Comparison of ENCODE assay signal across 11 cellular contexts in the genomic region with DNA sequence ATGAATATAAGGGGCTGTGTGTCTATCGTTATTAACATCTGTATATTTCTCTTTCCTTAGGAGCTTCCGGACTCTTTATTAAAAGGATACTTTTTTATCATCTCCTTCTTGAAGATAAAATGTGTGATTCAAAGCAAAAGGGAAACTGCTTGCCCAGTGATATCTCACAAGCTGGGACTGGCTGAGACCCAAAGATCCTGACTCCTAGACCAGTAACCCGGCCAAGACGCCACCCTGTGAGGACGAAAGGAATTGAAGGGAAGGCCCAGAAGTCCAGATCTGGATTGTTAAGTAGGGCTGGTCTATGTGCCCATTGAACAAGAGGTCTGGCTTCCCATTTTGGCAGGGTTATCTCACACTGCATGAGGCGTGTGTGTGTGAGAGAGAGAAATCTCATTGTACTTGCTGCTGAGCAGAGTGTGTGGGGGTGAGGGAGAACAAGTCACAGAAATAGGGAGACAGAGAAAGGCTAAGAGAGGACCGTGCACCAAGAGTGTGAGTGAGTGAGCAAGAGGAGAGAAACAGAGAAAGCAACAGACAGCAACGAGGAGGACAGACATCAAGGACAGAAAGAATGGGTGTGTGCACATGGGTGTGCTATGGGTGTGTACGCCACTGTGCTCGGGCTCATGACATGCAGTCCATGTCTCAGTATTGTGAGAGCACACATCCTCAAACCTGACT.
DNase-seq lines count a peak whose midpoint lies in the region; ATAC-seq lines count a peak whose summit lies in the region.
"Had no signal": no experiment of that assay in that cellular context is flagged by ENCODE, and none has a peak within 500 bp of the region (broad histone marks: within the 10 kb centered on the region; RNA-seq: fewer than 3 reads in every experiment).

No MANE protein-coding gene starts in this region.

- H4K8ac ChIP-seq in mesenchymal stem cell (ENCODE audit: low read length) = no peak overlapping the region

- no peak overlapping the region for H3K18ac ChIP-seq in mesenchymal stem cell (ENCODE audit: low read depth in 1 of 2, low read length in 2 of 2)

- H3K9me3 Mint-ChIP-seq in stimulated activated naive CD8-positive, alpha-beta T cell treated with anti-CD3 and anti-CD28 coated beads, Interleukin-15, amount 100 ng/mL, for 72 hours = no peaks in the 10 kb centered on the region
- H3K9me3 Mint-ChIP-seq: activated naive CD4-positive, alpha-beta T cell treated with anti-CD3 and anti-CD28 coated beads for 36 hours had no signal

- no peaks in the 10 kb centered on the region for H3K4me1 Mint-ChIP-seq in stimulated activated naive CD8-positive, alpha-beta T cell treated with anti-CD3 and anti-CD28 coated beads, Interleukin-15, amount 100 ng/mL, for 72 hours

- no peak overlapping the region for H2BK15ac ChIP-seq in mesenchymal stem cell (ENCODE audit: low read depth, poor library complexity, severe bottlenecking)

- H3K4ac ChIP-seq in mesenchymal stem cell (ENCODE audit: low read depth in 1 of 2, low read length in 2 of 2) = no peak overlapping the region

- no peak overlapping the region for H3K4me3 Mint-ChIP-seq in stimulated activated naive CD8-positive, alpha-beta T cell treated with anti-CD3 and anti-CD28 coated beads, Interleukin-15, amount 100 ng/mL, for 72 hours
- H3K4me3 Mint-ChIP-seq: activated naive CD4-positive, alpha-beta T cell treated with anti-CD3 and anti-CD28 coated beads for 36 hours had no signal

- no peaks in the 10 kb centered on the region for H3K27me3 Mint-ChIP-seq in stimulated activated naive CD8-positive, alpha-beta T cell treated with anti-CD3 and anti-CD28 coated beads, Interleukin-15, amount 100 ng/mL, for 72 hours

- DNase-seq in ACHN = peak; percentile 24
- DNase-seq in OCI-M1 (lab: John Stamatoyannopoulos, UW) = peak; percentile 69
- DNase-seq in mesenchymal stem cell = peak; percentile 2
- no peak for DNase-seq in activated naive CD4-positive, alpha-beta T cell treated with Interleukin-2 at 50 U/mL for 16 hours
- no peak for DNase-seq in NCI-H774 (lab: John Stamatoyannopoulos, UW)
- no peak for DNase-seq in SIG-M5 (lab: John Stamatoyannopoulos, UW)
- no peak for DNase-seq in stimulated activated naive CD8-positive, alpha-beta T cell treated with anti-CD3 and anti-CD28 coated beads, Interleukin-15, amount 100 ng/mL, for 72 hours
- DNase-seq: activated naive CD4-positive, alpha-beta T cell treated with anti-CD3 and anti-CD28 coated beads for 36 hours; NCI-H2081 had no signal

- H3K4me1 ChIP-seq in mesenchymal stem cell (ENCODE audit: control insufficient read depth, insufficient read depth, low read depth, low read length) = no peaks in the 10 kb centered on the region

- in situ Hi-C loops in ACHN (cut with HindIII; ENCODE audit: low pct_ligation_motif_present, low pct_unique_long_range_greater_than_20kb, low sequenced_read_pairs) = no loop called here

- no peak overlapping the region for H2AK5ac ChIP-seq in mesenchymal stem cell (ENCODE audit: low read length, severe bottlenecking)

- WGBS in mesenchymal stem cell = 67% methylated on average over 8 of the region's 10 CpGs

- H3K23ac ChIP-seq in mesenchymal stem cell (ENCODE audit: low read length in 2 of 2) = no peak overlapping the region

- H3K27ac Mint-ChIP-seq in stimulated activated naive CD8-positive, alpha-beta T cell treated with anti-CD3 and anti-CD28 coated beads, Interleukin-15, amount 100 ng/mL, for 72 hours = peak overlapping the region in 1 of 2 donors; percentile 38
- H3K27ac Mint-ChIP-seq: activated naive CD4-positive, alpha-beta T cell treated with anti-CD3 and anti-CD28 coated beads for 36 hours had no signal

- peaks cover 0 to 17% of the 10 kb centered on the region in 2 experiments for H3K36me3 ChIP-seq in mesenchymal stem cell (ENCODE audit: control insufficient read depth in 1 of 2, insufficient read depth in 2 of 2, low read depth in 1 of 2, low read length in 2 of 2)
- H3K36me3 ChIP-seq: BLaER1 had no signal

- no peak overlapping the region for H3K4me2 ChIP-seq in mesenchymal stem cell (ENCODE audit: low read length, poor library complexity, severe bottlenecking)
- H3K4me2 ChIP-seq: BLaER1 had no signal

- peak; percentile 23 for ATAC-seq in esophagus mucosa
- no peak for ATAC-seq in stimulated activated naive CD8-positive, alpha-beta T cell treated with anti-CD3 and anti-CD28 coated beads, Interleukin-15, amount 100 ng/mL, for 72 hours

- no peak overlapping the region for H2BK12ac ChIP-seq in mesenchymal stem cell (ENCODE audit: low read length in 2 of 2)

- H2AFZ ChIP-seq in mesenchymal stem cell (ENCODE audit: low read depth, low read length) = no peak overlapping the region

- H3K14ac ChIP-seq in mesenchymal stem cell (ENCODE audit: low read length in 2 of 2) = peak overlapping the region in 1 of 2 experiments; percentile 49

- H4K91ac ChIP-seq in mesenchymal stem cell (ENCODE audit: low read length) = no peak overlapping the region

- H3K27ac ChIP-seq in mesenchymal stem cell (ENCODE audit: low read length, poor library complexity, severe bottlenecking) = no peak overlapping the region
- H3K27ac ChIP-seq: BLaER1 had no signal

- no peak overlapping the region for H2BK5ac ChIP-seq in mesenchymal stem cell (ENCODE audit: low read depth, low read length, poor library complexity, severe bottlenecking)

- no peaks in the 10 kb centered on the region for H3K27me3 ChIP-seq in mesenchymal stem cell (ENCODE audit: control insufficient read depth in 1 of 2, insufficient read depth in 1 of 2, low read length in 2 of 2)
- H3K27me3 ChIP-seq: BLaER1 had no signal

- H3K9me3 ChIP-seq in mesenchymal stem cell (ENCODE audit: control insufficient read depth, low read length) = no peaks in the 10 kb centered on the region
- H3K9me3 ChIP-seq: BLaER1 had no signal

- peak overlapping the region in 1 of 2 experiments; percentile 36 for H3K4me3 ChIP-seq in mesenchymal stem cell (ENCODE audit: insufficient read depth in 1 of 2, low read depth in 1 of 2, low read length in 2 of 2)
- H3K4me3 ChIP-seq: BLaER1 had no signal

- H2BK120ac ChIP-seq in mesenchymal stem cell (ENCODE audit: low read depth, low read length) = no peak overlapping the region

- peak overlapping the region; percentile 69 for H3K9ac ChIP-seq in mesenchymal stem cell (ENCODE audit: low read length)
- H3K9ac ChIP-seq: BLaER1 had no signal

- H3K79me1 ChIP-seq in mesenchymal stem cell (replicated peaks; ENCODE audit: low read length, poor library complexity, severe bottlenecking) = no peaks in the 10 kb centered on the region

Comparison
In these comparisons a context has a peak if more than half of its experiments do, and no peak if none do; other contexts are left out.
1. DNase-seq: peak in ACHN (single experiment), OCI-M1 (single experiment) and mesenchymal stem cell (single experiment); none in activated naive CD4-positive, alpha-beta T cell treated with Interleukin-2 at 50 U/mL for 16 hours (single experiment), NCI-H774 (single experiment), SIG-M5 (single experiment) and stimulated activated naive CD8-positive, alpha-beta T cell treated with anti-CD3 and anti-CD28 coated beads, Interleukin-15, amount 100 ng/mL, for 72 hours (0 of 2).